16 cellular contexts compared by ENCODE assay signal in the genomic region with DNA sequence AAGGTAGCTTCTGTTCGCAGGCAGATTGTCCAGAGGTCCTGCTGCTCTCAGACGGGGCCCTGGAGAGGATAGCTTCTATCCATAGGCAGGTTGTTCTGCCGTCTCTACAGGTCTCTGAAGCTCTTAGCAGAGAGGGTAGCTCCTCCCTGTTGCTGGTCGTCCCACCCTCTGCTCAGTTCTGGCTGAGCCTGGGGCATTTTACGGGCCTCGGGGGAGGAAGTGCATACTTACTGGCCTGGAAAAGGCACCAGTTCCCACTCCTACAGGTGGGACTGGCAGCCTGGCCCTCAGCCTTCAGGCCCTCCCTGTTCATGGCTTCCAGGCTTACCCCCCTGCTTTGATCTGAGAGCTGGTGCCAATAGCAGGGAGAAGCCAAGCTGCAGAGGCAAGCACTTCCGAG. TPM values are rescaled to one million over a fixed set of nuclear protein-coding genes. Genes with fewer than 3 reads are reported as not detected.
DNase-seq lines count a peak whose midpoint lies in the region; ATAC-seq, FAIRE-seq and TF ChIP-seq lines count a peak whose summit lies in the region.
"Had no signal": no experiment of that assay in that cellular context is flagged by ENCODE, and none has a peak within 500 bp of the region (broad histone marks: within the 10 kb centered on the region; RNA-seq: fewer than 3 reads in every experiment).

No MANE protein-coding gene starts in this region.

- H3K36me3 Mint-ChIP-seq in CD14-positive monocyte (peaks cover 41 to 45% of the 10 kb centered on the region in 2 donors), IgD-negative memory B cell (peaks cover 16% of the 10 kb centered on the region), nephron (ENCODE audit: low read depth) (peaks cover 40% of the 10 kb centered on the region)
- peaks cover 45% of the 10 kb centered on the region for H3K36me3 Mint-ChIP-seq in CD8-positive, alpha-beta T cell

- no peaks in the 10 kb centered on the region for H3K27me3 ChIP-seq in esophagus muscularis mucosa
- H3K27me3 ChIP-seq in CD8-positive, alpha-beta T cell (ENCODE audit: insufficient read depth, low read length) = no peaks in the 10 kb centered on the region
- H3K27me3 ChIP-seq: esophagus squamous epithelium had no signal

- DNase-seq in CD14-positive monocyte (ENCODE audit: low spot score) (no peak), esophagus muscularis mucosa (ENCODE audit: extremely low spot score) (no peak), urothelium cell line (ENCODE audit: low spot score) (no peak), NCI-H1694 (lab: John Stamatoyannopoulos, UW) (no peak)
- DNase-seq in CD8-positive, alpha-beta T cell = no peak
- DNase-seq: activated CD8-positive, alpha-beta T cell treated with anti-CD3 and anti-CD28 coated beads for 36 hours; anterior cingulate cortex; DMS79 treated with DMSO at 0.1 percent for 48 hours; esophagus squamous epithelium; MM.1S; stimulated activated CD4-positive, alpha-beta T cell treated with anti-CD3 and anti-CD28 coated beads, Interleukin-4, amount 100 ng/mL, for 4 hours had no signal

- H3K27ac ChIP-seq in esophagus muscularis mucosa (replicated peaks in 1 of 4) = peak overlapping the region; percentile 62 to 74 (median 70)
- no peak overlapping the region for H3K27ac ChIP-seq in CD8-positive, alpha-beta T cell (ENCODE audit: low read depth, low read length)

- H3K9me3 ChIP-seq in esophagus muscularis mucosa = no peaks in the 10 kb centered on the region
- no peaks in the 10 kb centered on the region for H3K9me3 ChIP-seq in CD8-positive, alpha-beta T cell (ENCODE audit: low read length)
- H3K9me3 ChIP-seq: esophagus squamous epithelium had no signal

- TF ChIP-seq EP300 in esophagus muscularis mucosa (IDR thresholded peaks at IDR 0.05) = no peak

- H3K4me3 Mint-ChIP-seq in CD14-positive monocyte = peak overlapping the region in 1 of 2 donors; percentile 72
- H3K4me3 Mint-ChIP-seq in IgD-negative memory B cell = peak overlapping the region in 3 of 4 donors; percentile 74 to 88 (median 85)
- no peak overlapping the region for H3K4me3 Mint-ChIP-seq in nephron
- H3K4me3 Mint-ChIP-seq in CD8-positive, alpha-beta T cell = no peak overlapping the region
- H3K4me3 Mint-ChIP-seq: activated CD8-positive, alpha-beta T cell treated with anti-CD3 and anti-CD28 coated beads for 36 hours had no signal

- H3K4me1 ChIP-seq in esophagus muscularis mucosa = peaks cover 0 to 18% (median 16%) of the 10 kb centered on the region in 4 donors
- no peaks in the 10 kb centered on the region for H3K4me1 ChIP-seq in CD8-positive, alpha-beta T cell (ENCODE audit: insufficient read depth, low read length)

- peak overlapping the region in 4 of 7 donors; percentile 59 to 94 (median 72) for H3K27ac Mint-ChIP-seq in CD14-positive monocyte
- H3K27ac Mint-ChIP-seq in IgD-negative memory B cell = peak overlapping the region; percentile 87 to 95 (median 91)
- H3K27ac Mint-ChIP-seq in nephron = peak overlapping the region; percentile 26 to 74 (median 40)
- H3K27ac Mint-ChIP-seq in CD8-positive, alpha-beta T cell = no peak overlapping the region
- H3K27ac Mint-ChIP-seq: activated CD8-positive, alpha-beta T cell treated with anti-CD3 and anti-CD28 coated beads for 36 hours had no signal

- H3K36me3 ChIP-seq in esophagus muscularis mucosa = peaks cover 6 to 44% (median 26%) of the 10 kb centered on the region in 4 donors
- H3K36me3 ChIP-seq in CD8-positive, alpha-beta T cell (ENCODE audit: insufficient read depth, low read length) = peaks cover 11% of the 10 kb centered on the region

- H3K4me1 Mint-ChIP-seq in CD14-positive monocyte = peaks cover 23% of the 10 kb centered on the region
- peaks cover 12 to 26% (median 25%) of the 10 kb centered on the region in 3 donors for H3K4me1 Mint-ChIP-seq in IgD-negative memory B cell
- peaks cover 7% of the 10 kb centered on the region for H3K4me1 Mint-ChIP-seq in nephron
- H3K4me1 Mint-ChIP-seq in CD8-positive, alpha-beta T cell (ENCODE audit: low read depth) = peaks cover 6% of the 10 kb centered on the region

- CTCF ChIA-PET in CD8-positive, alpha-beta T cell (lab: Charles Lee) = no interaction called here

- peak overlapping the region; percentile 4 to 43 (median 33) for H3K4me3 ChIP-seq in esophagus muscularis mucosa
- H3K4me3 ChIP-seq in CD8-positive, alpha-beta T cell (ENCODE audit: low read depth, low read length) = no peak overlapping the region
- H3K4me3 ChIP-seq: esophagus squamous epithelium had no signal

- TF ChIP-seq CTCF in CD14-positive monocyte (IDR thresholded peaks at IDR 0.05) (no peak), esophagus muscularis mucosa (IDR thresholded peaks at IDR 0.05) (no peak), nephron (IDR thresholded peaks at IDR 0.05; ENCODE audit: unreplicated experiment in 3 of 3) (no peak)
- no peak for TF ChIP-seq CTCF in CD8-positive, alpha-beta T cell (IDR thresholded peaks at IDR 0.05)

- no peaks in the 10 kb centered on the region for H3K27me3 Mint-ChIP-seq in CD14-positive monocyte (ENCODE audit: low read depth in 3 of 3)
- no peaks in the 10 kb centered on the region for H3K27me3 Mint-ChIP-seq in IgD-negative memory B cell
- no peaks in the 10 kb centered on the region for H3K27me3 Mint-ChIP-seq in nephron (ENCODE audit: low read depth)
- H3K27me3 Mint-ChIP-seq in CD8-positive, alpha-beta T cell (ENCODE audit: low read depth) = no peaks in the 10 kb centered on the region
- H3K27me3 Mint-ChIP-seq: activated CD8-positive, alpha-beta T cell treated with anti-CD3 and anti-CD28 coated beads for 36 hours had no signal

- intact Hi-C loops in CD14-positive monocyte (cut with micrococcal nuclease) (loop anchor here (5.0 to 10.0 kb wide), 3 partner anchors 43 to 205 kb away; a partner anchor contains a TSS), esophagus muscularis mucosa (cut with DNase I) (no loop called here)
- intact Hi-C loops in CD8-positive, alpha-beta T cell (cut with DNase I, micrococcal nuclease) = no loop called here

- WGBS in esophagus muscularis mucosa = 78% methylated on average over 4 of the region's 7 CpGs

- ATAC-seq in HG03025 (IDR thresholded peaks at IDR 0.05; ENCODE audit: low FRiP score, unreplicated experiment) = no peak
- ATAC-seq in CD8-positive, alpha-beta T cell = no peak
- ATAC-seq: activated CD8-positive, alpha-beta T cell treated with anti-CD3 and anti-CD28 coated beads for 36 hours had no signal

- no peak for FAIRE-seq in urothelium cell line (lab: Jason Lieb, UNC)
- FAIRE-seq: HTR-8/SVneo, TTC549 had no signal

- POLR2A ChIA-PET in CD8-positive, alpha-beta T cell (lab: Charles Lee) = interaction anchor here (0.6 kb wide), 1 partner anchor 42 kb away, joined by 3 read pairs; a partner anchor contains a TSS

- peaks cover 0 to 7% (median 0%) of the 10 kb centered on the region in 7 donors for H3K9me3 Mint-ChIP-seq in CD14-positive monocyte
- H3K9me3 Mint-ChIP-seq in IgD-negative memory B cell = peaks cover 0 to 4% (median 3%) of the 10 kb centered on the region in 3 donors
- H3K9me3 Mint-ChIP-seq in nephron = no peaks in the 10 kb centered on the region
- H3K9me3 Mint-ChIP-seq in CD8-positive, alpha-beta T cell = no peaks in the 10 kb centered on the region
- H3K9me3 Mint-ChIP-seq: activated CD8-positive, alpha-beta T cell treated with anti-CD3 and anti-CD28 coated beads for 36 hours had no signal

- TF ChIP-seq POLR2A in esophagus muscularis mucosa (IDR thresholded peaks at IDR 0.05; ENCODE audit: low read depth) = no peak

RNA-seq across cellular contexts. Expression of a gene that starts 42.3 kb away (rescaled TPM):
- polyA plus RNA-seq in CD14-positive monocyte = 1 to 10 TPM; 3.9 to 5.5 TPM
- polyA plus RNA-seq in IgD-negative memory B cell = 26.1 TPM
- 10 to 100 TPM; 13.2 to 21.6 (median 19.4) TPM for total RNA-seq in esophagus muscularis mucosa
- total RNA-seq in CD8-positive, alpha-beta T cell = 10 to 100 TPM; 42.0 to 42.4 TPM

Comparison
In these comparisons a context has a peak if more than half of its experiments do, and no peak if none do; other contexts are left out.
1. H3K4me3 Mint-ChIP-seq: peak in IgD-negative memory B cell (3 of 4); none in nephron (0 of 3) and CD8-positive, alpha-beta T cell (single experiment).
2. intact Hi-C loops: an anchor here in CD14-positive monocyte (5.0 to 10.0 kb wide); none called in esophagus muscularis mucosa and CD8-positive, alpha-beta T cell.